In the genomic region with DNA sequence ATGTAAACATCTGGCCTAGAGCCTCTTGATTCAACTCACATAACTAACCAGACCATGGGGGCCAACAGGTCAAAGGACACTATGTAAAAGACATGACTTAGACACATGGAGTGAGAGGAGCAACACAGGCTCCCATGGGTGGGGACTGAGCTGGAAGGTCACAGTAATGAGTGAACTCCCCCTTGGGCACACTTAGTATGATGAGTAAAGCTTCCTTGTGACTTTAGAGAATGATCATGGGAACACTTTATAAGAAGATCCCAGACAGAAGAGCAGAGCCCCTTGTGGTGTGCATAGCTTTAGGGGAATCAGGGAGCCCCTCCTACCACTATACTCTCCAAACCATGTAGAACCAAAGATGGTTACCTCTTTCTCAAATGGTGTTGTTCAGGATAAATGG, we compare ENCODE assay signal across 13 cellular contexts. TPM values are rescaled to one million over a fixed set of nuclear protein-coding genes. Genes with fewer than 3 reads are reported as not detected.
DNase-seq lines count a peak whose midpoint lies in the region; ATAC-seq and TF ChIP-seq lines count a peak whose summit lies in the region.
"Had no signal": no experiment of that assay in that cellular context is flagged by ENCODE, and none has a peak within 500 bp of the region (broad histone marks: within the 10 kb centered on the region; RNA-seq: fewer than 3 reads in every experiment).

No MANE protein-coding gene starts in this region.

- peak overlapping the region in 1 of 11 experiments; percentile 21; a peak in 1 of 22 replicates for H3K27ac ChIP-seq in BLaER1 treated with 17β-estradiol and CSF1 and Interleukin-3, amounts not matched to agents 10 nM and 100 nM
- H3K27ac ChIP-seq in KOPT-K1 (ENCODE audit: low read depth, low read length, poor library complexity, severe bottlenecking), result peak overlapping the region; percentile 23
- H3K27ac ChIP-seq in SK-N-SH (ENCODE audit: low read depth in 2 of 2, low read length in 1 of 2), result no peak overlapping the region

- TF ChIP-seq CTCF in SK-N-SH (IDR thresholded peaks at IDR 0.05), result no peak

- H3K4me3 Mint-ChIP-seq in naive B cell, result peak overlapping the region in 4 of 8 donors; percentile 27 to 37 (median 28)
- H3K4me3 Mint-ChIP-seq: CD14-positive monocyte, GM23338 had no signal

- no peak for TF ChIP-seq EP300 in SK-N-SH (IDR thresholded peaks at IDR 0.05; ENCODE audit: borderline replicate concordance in 1 of 2, low read depth in 1 of 2, low read length in 1 of 2)

- CTCF ChIA-PET in SK-N-SH (lab: Yijun Ruan, JAX), result interaction anchor here (4.7 kb wide), 1 partner anchor 12 kb away, joined by 29 read pairs; no protein-coding TSS in a partner anchor

- H3K36me3 ChIP-seq in BLaER1 treated with 17β-estradiol and CSF1 and Interleukin-3, amounts not matched to agents 10 nM and 100 nM, result peaks cover 0 to 27% (median 0%) of the 10 kb centered on the region in 11 experiments; a peak in 8 of 22 replicates
- peaks cover 20% of the 10 kb centered on the region for H3K36me3 ChIP-seq in KOPT-K1 (ENCODE audit: insufficient read depth, low read length)
- H3K36me3 ChIP-seq in SK-N-SH (replicated peaks in 1 of 2; ENCODE audit: control insufficient read depth in 1 of 2, insufficient read depth in 2 of 2, low read length in 1 of 2), result peaks cover 0 to 6% of the 10 kb centered on the region in 2 experiments

- no peak for DNase-seq in naive B cell
- DNase-seq in NCI-H1694 treated with DMSO at 0.1 percent for 48 hours (lab: John Stamatoyannopoulos, UW), result no peak
- DNase-seq in SK-N-SH, result no peak
- DNase-seq: ACHN, DMS53, H7 had no signal

- no peaks in the 10 kb centered on the region for H3K9me3 Mint-ChIP-seq in naive B cell
- H3K9me3 Mint-ChIP-seq: CD14-positive monocyte, GM23338 had no signal

- H3K27ac Mint-ChIP-seq in naive B cell, result peak overlapping the region in 5 of 6 donors; percentile 41 to 98 (median 62)
- H3K27ac Mint-ChIP-seq: CD14-positive monocyte, GM23338 had no signal

- H2AFZ ChIP-seq in SK-N-SH (ENCODE audit: low read depth), result no peak overlapping the region
- H2AFZ ChIP-seq: GM23338 had no signal

- POLR2A ChIA-PET in SK-N-SH (lab: Yijun Ruan, JAX), result no interaction called here

- no peak overlapping the region for H3K9ac ChIP-seq in BLaER1 treated with 17β-estradiol and CSF1 and Interleukin-3, amounts not matched to agents 10 nM and 100 nM
- no peak overlapping the region for H3K9ac ChIP-seq in SK-N-SH

- H3K4me1 Mint-ChIP-seq in naive B cell, result peaks cover 82 to 94% (median 89%) of the 10 kb centered on the region in 3 donors

- H3K79me2 ChIP-seq in SK-N-SH (ENCODE audit: insufficient read depth), result no peaks in the 10 kb centered on the region

- H3K9me2 ChIP-seq in SK-N-SH, result no peaks in the 10 kb centered on the region

- H3K9me3 ChIP-seq in BLaER1 treated with 17β-estradiol and CSF1 and Interleukin-3, amounts not matched to agents 10 nM and 100 nM (replicated peaks in 1 of 11), result no peaks in the 10 kb centered on the region; a peak in 1 of 22 replicates
- H3K9me3 ChIP-seq in KOPT-K1 (ENCODE audit: insufficient read depth, low read length, poor library complexity, severe bottlenecking) (no peaks in the 10 kb centered on the region), SK-N-SH (no peaks in the 10 kb centered on the region)

- peak overlapping the region in 8 of 11 experiments; percentile 20 to 93 (median 84); a peak in 14 of 22 replicates for H3K4me2 ChIP-seq in BLaER1 treated with 17β-estradiol and CSF1 and Interleukin-3, amounts not matched to agents 10 nM and 100 nM
- H3K4me2 ChIP-seq in SK-N-SH, result no peak overlapping the region
- H3K4me2 ChIP-seq: GM23338 had no signal

- ATAC-seq in naive B cell (ENCODE audit: low read depth in 2 of 2) (no peak), HG02973 (IDR thresholded peaks at IDR 0.05; ENCODE audit: unreplicated experiment) (no peak), HG03342 (IDR thresholded peaks at IDR 0.05; ENCODE audit: unreplicated experiment) (no peak)
- ATAC-seq: GM23338 had no signal

- H3K27me3 Mint-ChIP-seq in naive B cell, result no peaks in the 10 kb centered on the region

- TF ChIP-seq POLR2A in Raji (IDR thresholded peaks at IDR 0.05; ENCODE audit: insufficient read depth, low read depth, low read length), result peak; percentile 34; the same call in 1 of the 2 replicates

- H4K20me1 ChIP-seq in BLaER1 treated with 17β-estradiol and CSF1 and Interleukin-3, amounts not matched to agents 10 nM and 100 nM, result 0 out of 22 replicates have a peak, but pooled peaks cover 0 to 3% (median 0%) of the 10 kb centered on the region in 11 experiments
- H4K20me1 ChIP-seq in SK-N-SH (ENCODE audit: insufficient read depth), result no peaks in the 10 kb centered on the region

- H3K4me3 ChIP-seq in BLaER1 treated with 17β-estradiol and CSF1 and Interleukin-3, amounts not matched to agents 10 nM and 100 nM, result no peak overlapping the region
- H3K4me3 ChIP-seq in SK-N-SH (ENCODE audit: low read depth in 2 of 2, low read length in 1 of 2), result no peak overlapping the region
- H3K4me3 ChIP-seq: GM23338 had no signal

- H3K36me3 Mint-ChIP-seq in naive B cell, result peaks cover 18 to 37% of the 10 kb centered on the region in 2 donors

- peaks cover 0 to 5% (median 0%) of the 10 kb centered on the region in 11 experiments; a peak in 1 of 22 replicates for H3K27me3 ChIP-seq in BLaER1 treated with 17β-estradiol and CSF1 and Interleukin-3, amounts not matched to agents 10 nM and 100 nM
- no peaks in the 10 kb centered on the region for H3K27me3 ChIP-seq in SK-N-SH (ENCODE audit: insufficient read depth)

- no peaks in the 10 kb centered on the region for H3F3A ChIP-seq in SK-N-SH (replicated peaks; ENCODE audit: insufficient read depth)

- no peak for TF ChIP-seq RAD21 in SK-N-SH (IDR thresholded peaks at IDR 0.05; ENCODE audit: low read length)

- peaks cover 70 to 100% (median 99%) of the 10 kb centered on the region in 10 experiments for H3K4me1 ChIP-seq in BLaER1 treated with 17β-estradiol and CSF1 and Interleukin-3, amounts not matched to agents 10 nM and 100 nM
- no peaks in the 10 kb centered on the region for H3K4me1 ChIP-seq in SK-N-SH (ENCODE audit: control insufficient read depth in 1 of 2, insufficient read depth in 2 of 2, low read depth in 1 of 2, low read length in 1 of 2)

TF ChIP-seq in SK-N-SH, 30 proteins besides CTCF, POLR2A, EP300 and RAD21:
- TF ChIP-seq EZH2phosphoT487 (IDR thresholded peaks at IDR 0.05; ENCODE audit: borderline replicate concordance, low read depth), result no peak
- TF ChIP-seq NRF1 (IDR thresholded peaks at IDR 0.05; ENCODE audit: low read depth, low read length), result no peak
- TF ChIP-seq POLR2AphosphoS5 (IDR thresholded peaks at IDR 0.05; ENCODE audit: low read depth, low read length), result no peak
- TF ChIP-seq MEF2A (IDR thresholded peaks at IDR 0.05; ENCODE audit: borderline replicate concordance, low read depth), result no peak
- no peak for TF ChIP-seq GABPA (IDR thresholded peaks at IDR 0.05; ENCODE audit: low read depth)
- TF ChIP-seq SMC3 (IDR thresholded peaks at IDR 0.05; ENCODE audit: low read depth, low read length), result no peak
TF ChIP-seq in SK-N-SH: peak in this region for 0.

RNA-seq across cellular contexts. Expression of a gene that starts 10.2 kb away (rescaled TPM):
- 10 to 100 TPM; 24.3 to 84.9 (median 41.6) TPM for polyA plus RNA-seq in naive B cell (ENCODE audit: low read depth in 6 of 6)
- polyA plus RNA-seq in SK-N-SH (2012; rRNA removed), result not detected in 2 replicates
- not detected in 2 replicates for polyA plus RNA-seq in SK-N-SH (2012; cell fraction: cytosol; rRNA removed)
- polyA plus RNA-seq in SK-N-SH (2012; cell fraction: nucleus; rRNA removed), result not detected in 2 replicates

RNA-seq across cellular contexts. Expression of a gene that starts 36.7 kb away (rescaled TPM):
- polyA plus RNA-seq in naive B cell (ENCODE audit: low read depth in 6 of 6) (1 to 10 TPM in 1 of 6 donors, under 1 TPM in 4, not detected in 1; 0.23 to 1.1 (median 0.61) TPM), SK-N-SH (2012; rRNA removed) (5.4 and 8.7 TPM in 2 replicates)
- polyA plus RNA-seq in SK-N-SH (2012; cell fraction: cytosol; rRNA removed), result 5.7 TPM in 2 replicates
- 7.8 and 15.3 TPM in 2 replicates for polyA plus RNA-seq in SK-N-SH (2012; cell fraction: nucleus; rRNA removed)
- polyA plus RNA-seq: CD14-positive monocyte had no signal

Comparison
In these comparisons a context has a peak if more than half of its experiments do, and no peak if none do; other contexts are left out.
1. RNA of a gene that starts 10.2 kb away (polyA plus RNA-seq): 24.3 to 84.9 TPM in naive B cell; not detected in SK-N-SH; every median in the first group is over 10 times any median in the second.